Comparison of ENCODE assay signal across 1 cellular context in the genomic region with DNA sequence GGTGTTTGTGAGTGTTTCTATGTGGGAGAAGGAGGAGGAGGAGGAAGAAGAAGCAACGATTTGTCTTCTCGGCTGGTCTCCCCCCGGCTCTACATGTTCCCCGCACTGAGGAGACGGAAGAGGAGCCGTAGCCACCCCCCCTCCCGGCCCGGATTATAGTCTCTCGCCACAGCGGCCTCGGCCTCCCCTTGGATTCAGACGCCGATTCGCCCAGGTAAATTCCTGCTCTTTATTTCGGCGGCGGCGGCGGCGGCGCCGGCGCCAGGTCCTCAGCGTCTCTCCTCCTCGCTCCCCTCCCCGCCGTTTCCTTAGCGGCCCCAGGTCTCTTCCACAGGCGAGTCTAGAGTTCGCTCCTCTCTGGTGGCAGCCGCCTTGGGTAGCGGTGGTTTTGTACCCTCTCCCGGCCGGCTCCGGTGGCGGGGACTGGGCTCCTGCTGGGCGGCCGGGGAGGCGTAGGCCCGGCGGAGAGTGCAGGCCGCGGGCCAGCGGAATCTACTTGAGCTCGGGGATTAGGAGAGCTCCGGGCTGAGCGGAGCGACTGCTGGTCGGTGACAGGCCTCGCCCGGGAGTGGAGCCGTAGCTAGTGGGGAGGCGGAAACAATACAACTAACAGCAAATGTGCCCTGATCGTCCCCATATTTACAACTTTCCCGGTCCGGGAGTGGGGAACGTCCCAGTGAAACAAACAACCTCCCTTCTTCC.
TF ChIP-seq lines count a peak whose summit lies in the region.

No MANE protein-coding gene starts in this region.

TF ChIP-seq in K562, 482 proteins besides CTCF, POLR2A, EP300 and RAD21 (continued from another document and continues in another):
- TF ChIP-seq, protein P1, sequence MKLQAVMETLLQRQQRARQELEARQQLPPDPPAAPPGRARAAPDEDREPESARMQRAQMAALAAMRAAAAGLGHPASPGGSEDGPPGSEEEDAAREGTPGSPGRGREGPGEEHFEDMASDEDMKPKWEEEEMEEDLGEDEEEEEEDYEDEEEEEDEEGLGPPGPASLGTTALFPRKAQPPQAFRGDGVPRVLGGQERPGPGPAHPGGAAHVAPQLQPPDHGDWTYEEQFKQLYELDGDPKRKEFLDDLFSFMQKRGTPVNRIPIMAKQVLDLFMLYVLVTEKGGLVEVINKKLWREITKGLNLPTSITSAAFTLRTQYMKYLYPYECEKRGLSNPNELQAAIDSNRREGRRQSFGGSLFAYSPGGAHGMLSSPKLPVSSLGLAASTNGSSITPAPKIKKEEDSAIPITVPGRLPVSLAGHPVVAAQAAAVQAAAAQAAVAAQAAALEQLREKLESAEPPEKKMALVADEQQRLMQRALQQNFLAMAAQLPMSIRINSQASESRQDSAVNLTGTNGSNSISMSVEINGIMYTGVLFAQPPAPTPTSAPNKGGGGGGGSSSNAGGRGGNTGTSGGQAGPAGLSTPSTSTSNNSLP (IDR thresholded peaks at IDR 0.05; ENCODE audit: borderline replicate concordance, low read depth, low read length) = no peak
- TF ChIP-seq, protein P2, sequence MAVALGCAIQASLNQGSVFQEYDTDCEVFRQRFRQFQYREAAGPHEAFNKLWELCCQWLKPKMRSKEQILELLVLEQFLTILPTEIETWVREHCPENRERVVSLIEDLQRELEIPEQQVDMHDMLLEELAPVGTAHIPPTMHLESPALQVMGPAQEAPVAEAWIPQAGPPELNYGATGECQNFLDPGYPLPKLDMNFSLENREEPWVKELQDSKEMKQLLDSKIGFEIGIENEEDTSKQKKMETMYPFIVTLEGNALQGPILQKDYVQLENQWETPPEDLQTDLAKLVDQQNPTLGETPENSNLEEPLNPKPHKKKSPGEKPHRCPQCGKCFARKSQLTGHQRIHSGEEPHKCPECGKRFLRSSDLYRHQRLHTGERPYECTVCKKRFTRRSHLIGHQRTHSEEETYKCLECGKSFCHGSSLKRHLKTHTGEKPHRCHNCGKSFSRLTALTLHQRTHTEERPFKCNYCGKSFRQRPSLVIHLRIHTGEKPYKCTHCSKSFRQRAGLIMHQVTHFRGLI (CRISPR knock-in tag; IDR thresholded peaks at IDR 0.05) = no peak
- TF ChIP-seq SRSF7 (optimal IDR thresholded peaks at IDR 0.05; ENCODE audit: low read depth, low read length) (no peak), ZC3H11A (IDR thresholded peaks at IDR 0.05; ENCODE audit: low read depth, low read length) (no peak), JUND (IDR thresholded peaks at IDR 0.05; ENCODE audit: borderline replicate concordance, low read depth, low read length) (no peak), JUND (tag; IDR thresholded peaks at IDR 0.05; ENCODE audit: borderline replicate concordance, low read depth, low read length) (no peak), BHLHE40 (IDR thresholded peaks at IDR 0.05; ENCODE audit: low read length) (no peak), SMARCE1 (IDR thresholded peaks at IDR 0.05) (0 out of 2 replicates have a peak, but pooled peaks have one; percentile 11), MTF1 (CRISPR knock-in tag; IDR thresholded peaks at IDR 0.05; ENCODE audit: borderline replicate concordance) (no peak), HNRNPL (IDR thresholded peaks at IDR 0.05; ENCODE audit: low read depth, low read length) (no peak), COPS2 (conservative IDR thresholded peaks at IDR 0.05) (no peak), ZBTB1 (CRISPR knock-in tag; IDR thresholded peaks at IDR 0.05; ENCODE audit: borderline replicate concordance, low read depth) (0 out of 2 replicates have a peak, but pooled peaks have one; percentile 31), NFIC (IDR thresholded peaks at IDR 0.05) (0 out of 2 replicates have a peak, but pooled peaks have one; percentile 6), HDGF (IDR thresholded peaks at IDR 0.05) (no peak; the same call in 1 of the 2 replicates), MCM3 (IDR thresholded peaks at IDR 0.05) (no peak), NCOR1 (IDR thresholded peaks at IDR 0.05) (no peak), GABPA (tag; conservative IDR thresholded peaks at IDR 0.05; ENCODE audit: low read depth) (no peak), CBFB (CRISPR knock-in tag; IDR thresholded peaks at IDR 0.05) (no peak), TAF9B (IDR thresholded peaks at IDR 0.05; ENCODE audit: partially characterized antibody) (peak; percentile 5), GMEB1 (CRISPR knock-in tag; IDR thresholded peaks at IDR 0.05) (0 out of 2 replicates have a peak, but pooled peaks have one; percentile 8), ZNF263 (CRISPR knock-in tag; IDR thresholded peaks at IDR 0.05; ENCODE audit: borderline replicate concordance) (no peak), ESRRA (IDR thresholded peaks at IDR 0.05; ENCODE audit: borderline replicate concordance, low read depth) (no peak), ZNF282 (CRISPR knock-in tag; IDR thresholded peaks at IDR 0.05) (no peak), LCOR (CRISPR knock-in tag; IDR thresholded peaks at IDR 0.05) (no peak), RNF219 (CRISPR knock-in tag; IDR thresholded peaks at IDR 0.05) (no peak), ZSCAN29 (IDR thresholded peaks at IDR 0.05) (0 out of 2 replicates have a peak, but pooled peaks have one; percentile 0), TRIM24 (IDR thresholded peaks at IDR 0.05) (no peak), HCFC1 (IDR thresholded peaks at IDR 0.05; ENCODE audit: low read depth, low read length) (no peak), ZNF561 (CRISPR knock-in tag; conservative IDR thresholded peaks at IDR 0.05) (no peak), LARP7 (IDR thresholded peaks at IDR 0.05) (no peak)
- TF ChIP-seq, protein P3, sequence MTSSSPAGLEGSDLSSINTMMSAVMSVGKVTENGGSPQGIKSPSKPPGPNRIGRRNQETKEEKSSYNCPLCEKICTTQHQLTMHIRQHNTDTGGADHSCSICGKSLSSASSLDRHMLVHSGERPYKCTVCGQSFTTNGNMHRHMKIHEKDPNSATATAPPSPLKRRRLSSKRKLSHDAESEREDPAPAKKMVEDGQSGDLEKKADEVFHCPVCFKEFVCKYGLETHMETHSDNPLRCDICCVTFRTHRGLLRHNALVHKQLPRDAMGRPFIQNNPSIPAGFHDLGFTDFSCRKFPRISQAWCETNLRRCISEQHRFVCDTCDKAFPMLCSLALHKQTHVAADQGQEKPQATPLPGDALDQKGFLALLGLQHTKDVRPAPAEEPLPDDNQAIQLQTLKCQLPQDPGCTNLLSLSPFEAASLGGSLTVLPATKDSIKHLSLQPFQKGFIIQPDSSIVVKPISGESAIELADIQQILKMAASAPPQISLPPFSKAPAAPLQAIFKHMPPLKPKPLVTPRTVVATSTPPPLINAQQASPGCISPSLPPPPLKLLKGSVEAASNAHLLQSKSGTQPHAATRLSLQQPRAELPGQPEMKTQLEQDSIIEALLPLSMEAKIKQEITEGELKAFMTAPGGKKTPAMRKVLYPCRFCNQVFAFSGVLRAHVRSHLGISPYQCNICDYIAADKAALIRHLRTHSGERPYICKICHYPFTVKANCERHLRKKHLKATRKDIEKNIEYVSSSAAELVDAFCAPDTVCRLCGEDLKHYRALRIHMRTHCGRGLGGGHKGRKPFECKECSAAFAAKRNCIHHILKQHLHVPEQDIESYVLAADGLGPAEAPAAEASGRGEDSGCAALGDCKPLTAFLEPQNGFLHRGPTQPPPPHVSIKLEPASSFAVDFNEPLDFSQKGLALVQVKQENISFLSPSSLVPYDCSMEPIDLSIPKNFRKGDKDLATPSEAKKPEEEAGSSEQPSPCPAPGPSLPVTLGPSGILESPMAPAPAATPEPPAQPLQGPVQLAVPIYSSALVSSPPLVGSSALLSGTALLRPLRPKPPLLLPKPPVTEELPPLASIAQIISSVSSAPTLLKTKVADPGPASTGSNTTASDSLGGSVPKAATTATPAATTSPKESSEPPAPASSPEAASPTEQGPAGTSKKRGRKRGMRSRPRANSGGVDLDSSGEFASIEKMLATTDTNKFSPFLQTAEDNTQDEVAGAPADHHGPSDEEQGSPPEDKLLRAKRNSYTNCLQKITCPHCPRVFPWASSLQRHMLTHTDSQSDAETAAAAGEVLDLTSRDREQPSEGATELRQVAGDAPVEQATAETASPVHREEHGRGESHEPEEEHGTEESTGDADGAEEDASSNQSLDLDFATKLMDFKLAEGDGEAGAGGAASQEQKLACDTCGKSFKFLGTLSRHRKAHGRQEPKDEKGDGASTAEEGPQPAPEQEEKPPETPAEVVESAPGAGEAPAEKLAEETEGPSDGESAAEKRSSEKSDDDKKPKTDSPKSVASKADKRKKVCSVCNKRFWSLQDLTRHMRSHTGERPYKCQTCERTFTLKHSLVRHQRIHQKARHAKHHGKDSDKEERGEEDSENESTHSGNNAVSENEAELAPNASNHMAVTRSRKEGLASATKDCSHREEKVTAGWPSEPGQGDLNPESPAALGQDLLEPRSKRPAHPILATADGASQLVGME (CRISPR knock-in tag; IDR thresholded peaks at IDR 0.05) = peak; percentile 55; the same call in 1 of the 2 replicates
- TF ChIP-seq, protein P4, sequence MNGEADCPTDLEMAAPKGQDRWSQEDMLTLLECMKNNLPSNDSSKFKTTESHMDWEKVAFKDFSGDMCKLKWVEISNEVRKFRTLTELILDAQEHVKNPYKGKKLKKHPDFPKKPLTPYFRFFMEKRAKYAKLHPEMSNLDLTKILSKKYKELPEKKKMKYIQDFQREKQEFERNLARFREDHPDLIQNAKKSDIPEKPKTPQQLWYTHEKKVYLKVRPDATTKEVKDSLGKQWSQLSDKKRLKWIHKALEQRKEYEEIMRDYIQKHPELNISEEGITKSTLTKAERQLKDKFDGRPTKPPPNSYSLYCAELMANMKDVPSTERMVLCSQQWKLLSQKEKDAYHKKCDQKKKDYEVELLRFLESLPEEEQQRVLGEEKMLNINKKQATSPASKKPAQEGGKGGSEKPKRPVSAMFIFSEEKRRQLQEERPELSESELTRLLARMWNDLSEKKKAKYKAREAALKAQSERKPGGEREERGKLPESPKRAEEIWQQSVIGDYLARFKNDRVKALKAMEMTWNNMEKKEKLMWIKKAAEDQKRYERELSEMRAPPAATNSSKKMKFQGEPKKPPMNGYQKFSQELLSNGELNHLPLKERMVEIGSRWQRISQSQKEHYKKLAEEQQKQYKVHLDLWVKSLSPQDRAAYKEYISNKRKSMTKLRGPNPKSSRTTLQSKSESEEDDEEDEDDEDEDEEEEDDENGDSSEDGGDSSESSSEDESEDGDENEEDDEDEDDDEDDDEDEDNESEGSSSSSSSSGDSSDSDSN (IDR thresholded peaks at IDR 0.05; ENCODE audit: borderline replicate concordance in 1 of 2, low read depth in 2 of 2, low read length in 2 of 2) = peak; percentile 100
- TF ChIP-seq, protein P5, sequence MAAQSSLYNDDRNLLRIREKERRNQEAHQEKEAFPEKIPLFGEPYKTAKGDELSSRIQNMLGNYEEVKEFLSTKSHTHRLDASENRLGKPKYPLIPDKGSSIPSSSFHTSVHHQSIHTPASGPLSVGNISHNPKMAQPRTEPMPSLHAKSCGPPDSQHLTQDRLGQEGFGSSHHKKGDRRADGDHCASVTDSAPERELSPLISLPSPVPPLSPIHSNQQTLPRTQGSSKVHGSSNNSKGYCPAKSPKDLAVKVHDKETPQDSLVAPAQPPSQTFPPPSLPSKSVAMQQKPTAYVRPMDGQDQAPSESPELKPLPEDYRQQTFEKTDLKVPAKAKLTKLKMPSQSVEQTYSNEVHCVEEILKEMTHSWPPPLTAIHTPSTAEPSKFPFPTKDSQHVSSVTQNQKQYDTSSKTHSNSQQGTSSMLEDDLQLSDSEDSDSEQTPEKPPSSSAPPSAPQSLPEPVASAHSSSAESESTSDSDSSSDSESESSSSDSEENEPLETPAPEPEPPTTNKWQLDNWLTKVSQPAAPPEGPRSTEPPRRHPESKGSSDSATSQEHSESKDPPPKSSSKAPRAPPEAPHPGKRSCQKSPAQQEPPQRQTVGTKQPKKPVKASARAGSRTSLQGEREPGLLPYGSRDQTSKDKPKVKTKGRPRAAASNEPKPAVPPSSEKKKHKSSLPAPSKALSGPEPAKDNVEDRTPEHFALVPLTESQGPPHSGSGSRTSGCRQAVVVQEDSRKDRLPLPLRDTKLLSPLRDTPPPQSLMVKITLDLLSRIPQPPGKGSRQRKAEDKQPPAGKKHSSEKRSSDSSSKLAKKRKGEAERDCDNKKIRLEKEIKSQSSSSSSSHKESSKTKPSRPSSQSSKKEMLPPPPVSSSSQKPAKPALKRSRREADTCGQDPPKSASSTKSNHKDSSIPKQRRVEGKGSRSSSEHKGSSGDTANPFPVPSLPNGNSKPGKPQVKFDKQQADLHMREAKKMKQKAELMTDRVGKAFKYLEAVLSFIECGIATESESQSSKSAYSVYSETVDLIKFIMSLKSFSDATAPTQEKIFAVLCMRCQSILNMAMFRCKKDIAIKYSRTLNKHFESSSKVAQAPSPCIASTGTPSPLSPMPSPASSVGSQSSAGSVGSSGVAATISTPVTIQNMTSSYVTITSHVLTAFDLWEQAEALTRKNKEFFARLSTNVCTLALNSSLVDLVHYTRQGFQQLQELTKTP (IDR thresholded peaks at IDR 0.05; ENCODE audit: low read depth in 1 of 2, partially characterized antibody in 2 of 2) = peak in 1 of 2 experiments; percentile 60
- TF ChIP-seq, protein P6, sequence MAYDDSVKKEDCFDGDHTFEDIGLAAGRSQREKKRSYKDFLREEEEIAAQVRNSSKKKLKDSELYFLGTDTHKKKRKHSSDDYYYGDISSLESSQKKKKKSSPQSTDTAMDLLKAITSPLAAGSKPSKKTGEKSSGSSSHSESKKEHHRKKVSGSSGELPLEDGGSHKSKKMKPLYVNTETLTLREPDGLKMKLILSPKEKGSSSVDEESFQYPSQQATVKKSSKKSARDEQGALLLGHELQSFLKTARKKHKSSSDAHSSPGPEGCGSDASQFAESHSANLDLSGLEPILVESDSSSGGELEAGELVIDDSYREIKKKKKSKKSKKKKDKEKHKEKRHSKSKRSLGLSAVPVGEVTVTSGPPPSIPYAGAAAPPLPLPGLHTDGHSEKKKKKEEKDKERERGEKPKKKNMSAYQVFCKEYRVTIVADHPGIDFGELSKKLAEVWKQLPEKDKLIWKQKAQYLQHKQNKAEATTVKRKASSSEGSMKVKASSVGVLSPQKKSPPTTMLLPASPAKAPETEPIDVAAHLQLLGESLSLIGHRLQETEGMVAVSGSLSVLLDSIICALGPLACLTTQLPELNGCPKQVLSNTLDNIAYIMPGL (CRISPR knock-in tag; IDR thresholded peaks at IDR 0.05) = peak; percentile 91; the same call in 1 of the 2 replicates
